Comparison of ENCODE assay signal across 8 cellular contexts in the genomic region with DNA sequence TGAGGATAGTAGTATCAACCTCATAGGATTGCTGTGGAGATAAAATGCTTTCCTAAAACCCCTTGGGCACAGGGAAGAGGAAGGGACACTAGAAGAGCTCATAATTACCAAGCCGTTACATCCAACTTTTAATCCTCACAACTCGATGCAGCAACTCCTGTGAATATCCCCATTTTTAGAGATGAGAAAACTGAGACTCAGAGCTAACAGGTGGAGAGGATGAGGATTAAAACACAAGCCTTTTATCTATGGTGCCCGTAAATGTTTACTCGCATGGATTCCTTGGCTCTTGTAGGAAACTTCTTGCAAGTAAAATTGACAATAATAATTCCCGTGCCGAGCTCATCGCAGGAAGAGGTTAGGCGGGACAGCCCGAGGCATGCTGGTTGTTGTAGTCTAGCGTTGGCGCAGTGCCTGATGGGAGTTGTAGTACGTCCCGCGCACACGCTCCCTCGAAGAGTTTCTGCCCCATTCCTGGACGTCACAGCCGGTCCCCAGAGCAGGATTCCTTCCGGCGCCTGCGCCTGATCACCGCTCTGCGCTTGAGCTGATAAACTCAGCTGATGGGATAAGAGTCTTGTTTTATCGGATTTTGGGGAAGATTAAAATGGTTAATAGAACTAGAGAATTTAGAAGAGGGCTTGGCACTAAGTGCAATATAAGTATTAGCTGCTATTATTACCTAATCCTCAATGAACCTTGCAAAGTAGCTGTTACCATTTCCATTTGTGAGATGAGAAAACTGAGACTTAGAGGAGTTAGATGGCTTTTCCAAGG. TPM values are rescaled to one million over a fixed set of nuclear protein-coding genes. Genes with fewer than 3 reads are reported as not detected.
DNase-seq lines count a peak whose midpoint lies in the region; ATAC-seq and TF ChIP-seq lines count a peak whose summit lies in the region.

No MANE protein-coding gene starts in this region.

- no peak for TF ChIP-seq CTCF in right lobe of liver (IDR thresholded peaks at IDR 0.05)

- 0% methylated on average over 16 of the region's 24 CpGs for WGBS in right lobe of liver (ENCODE audit: insufficient coverage, low coverage, low lambda C conversion rate, missing lambda C conversion rate)

- H3K27me3 ChIP-seq in right lobe of liver: no peaks in the 10 kb centered on the region

- peak; percentile 96 for DNase-seq in CD1c-positive myeloid dendritic cell (ENCODE audit: extremely low spot score)
- peak; percentile 76 for DNase-seq in NCI-H748 treated with DMSO at 0.1 percent for 48 hours (lab: John Stamatoyannopoulos, UW)
- DNase-seq in activated CD4-positive, alpha-beta T cell treated with anti-CD3 and anti-CD28 coated beads, Interleukin-2, amount 50 U/mL, for 4 hours: peak; percentile 87 to 89
- peak; percentile 96 to 98 for DNase-seq in dermis microvascular lymphatic vessel endothelial cell (ENCODE audit: low read depth in 2 of 2)
- peak; percentile 97 for DNase-seq in right lobe of liver
- DNase-seq in stimulated activated CD4-positive, alpha-beta T cell treated with anti-CD3 and anti-CD28 coated beads, Interleukin-4, amount 100 ng/mL, for 24 hours: peak; percentile 93

- H3K36me3 ChIP-seq in right lobe of liver: no peaks in the 10 kb centered on the region

- ATAC-seq in GM19397 (IDR thresholded peaks at IDR 0.05; ENCODE audit: unreplicated experiment) (peak; percentile 77), HG03565 (IDR thresholded peaks at IDR 0.05; ENCODE audit: unreplicated experiment) (peak; percentile 74), right lobe of liver (peak; percentile 85 to 92 (median 90))

- intact Hi-C loops in right lobe of liver (cut with DNase I): loop anchor here in 1 of 2 donors (5.0 kb wide), 1 partner anchor 57 kb away; no protein-coding TSS in a partner anchor

- peak overlapping the region; percentile 45 to 64 (median 51) for H3K27ac ChIP-seq in right lobe of liver

- H3K4me3 ChIP-seq in right lobe of liver: peak overlapping the region; percentile 32 to 63 (median 59)

- TF ChIP-seq POLR2A in right lobe of liver (IDR thresholded peaks at IDR 0.05): peak; percentile 36

- H3K4me1 ChIP-seq in right lobe of liver: peaks cover 0 to 42% (median 18%) of the 10 kb centered on the region in 4 donors

- H3K9me3 ChIP-seq in right lobe of liver: no peaks in the 10 kb centered on the region

RNA-seq across cellular contexts. Expression of a gene that starts 2.8 kb away (rescaled TPM):
- total RNA-seq in dermis microvascular lymphatic vessel endothelial cell (23.6 and 37.2 TPM in 2 replicates), right lobe of liver (10 to 100 TPM; 38.2 to 49.4 (median 44.3) TPM)

RNA-seq across cellular contexts. Expression of a gene that starts 37.7 kb away (rescaled TPM):
- total RNA-seq in dermis microvascular lymphatic vessel endothelial cell (11.2 and 20.0 TPM in 2 replicates), right lobe of liver (10 to 100 TPM in 5 of 6 experiments, 1 to 10 TPM in 1; 6.9 to 25.3 (median 13.7) TPM)

Comparison
In these comparisons a context has a peak if more than half of its experiments do, and no peak if none do; other contexts are left out.
1. Peak in every context shown above with its lines: DNase-seq, ATAC-seq, H3K4me3 ChIP-seq and H3K27ac ChIP-seq.